Comparison of ENCODE assay signal across 1 cellular context in genomic region chr16:27273670-27274522, GRCh38.
TF ChIP-seq lines count a peak whose summit lies in the region.

No MANE protein-coding gene starts in this region.

TF ChIP-seq in HepG2, 621 proteins besides CTCF, POLR2A, EP300 and RAD21 (continued from another document and continues in another):
- TF ChIP-seq TFAP4 (IDR thresholded peaks at IDR 0.05; ENCODE audit: borderline replicate concordance, low read depth) (peak; percentile 73; the same call in 1 of the 2 replicates), ZNF354B (CRISPR knock-in tag; IDR thresholded peaks at IDR 0.05) (no peak; the same call in 1 of the 2 replicates), MXI1 (IDR thresholded peaks at IDR 0.05; ENCODE audit: borderline replicate concordance, low read depth, low read length) (peak; percentile 37; the same call in 1 of the 3 replicates), ZSCAN9 (CRISPR knock-in tag; IDR thresholded peaks at IDR 0.05; ENCODE audit: borderline replicate concordance) (peak; percentile 92; the same call in 1 of the 2 replicates), RCOR2 (CRISPR knock-in tag; IDR thresholded peaks at IDR 0.05) (peak; percentile 93), RNF2 (conservative IDR thresholded peaks at IDR 0.05; ENCODE audit: low read depth) (0 out of 2 replicates have a peak, but pooled peaks have one; percentile 24), ZNF431 (CRISPR knock-in tag; IDR thresholded peaks at IDR 0.05; ENCODE audit: borderline replicate concordance, low read depth) (peak; percentile 91; the same call in 1 of the 2 replicates), ZNF775 (CRISPR knock-in tag; IDR thresholded peaks at IDR 0.05; ENCODE audit: borderline replicate concordance) (no peak), FOXP4 (CRISPR knock-in tag; IDR thresholded peaks at IDR 0.05) (peak; percentile 93), ZBTB3 (CRISPR knock-in tag; IDR thresholded peaks at IDR 0.05; ENCODE audit: borderline replicate concordance, low read depth) (peak; percentile 67; the same call in 1 of the 2 replicates), THAP11 (CRISPR knock-in tag; IDR thresholded peaks at IDR 0.05) (peak; percentile 84), TAF15 (IDR thresholded peaks at IDR 0.05; ENCODE audit: low read depth, low read length, poor library complexity, severe bottlenecking) (no peak), LBX2 (CRISPR knock-in tag; IDR thresholded peaks at IDR 0.05; ENCODE audit: borderline replicate concordance) (no peak), ZXDC (CRISPR knock-in tag; IDR thresholded peaks at IDR 0.05) (no peak), TFDP1 (CRISPR knock-in tag; IDR thresholded peaks at IDR 0.05; ENCODE audit: borderline replicate concordance) (peak; percentile 75; the same call in 1 of the 2 replicates), FOXA3 (CRISPR knock-in tag; IDR thresholded peaks at IDR 0.05) (peak; percentile 94), ZNF672 (CRISPR knock-in tag; IDR thresholded peaks at IDR 0.05) (no peak), PITX1 (CRISPR knock-in tag; IDR thresholded peaks at IDR 0.05) (peak; percentile 94), ZBTB43 (CRISPR knock-in tag; conservative IDR thresholded peaks at IDR 0.05) (peak; percentile 89), ZNF143 (CRISPR knock-in tag; IDR thresholded peaks at IDR 0.05) (peak; percentile 55; the same call in 1 of the 2 replicates), ZNF550 (CRISPR knock-in tag; IDR thresholded peaks at IDR 0.05; ENCODE audit: borderline replicate concordance) (no peak), MZF1 (CRISPR knock-in tag; IDR thresholded peaks at IDR 0.05; ENCODE audit: borderline replicate concordance) (no peak), BORCS8-MEF2B (CRISPR knock-in tag; IDR thresholded peaks at IDR 0.05) (peak; percentile 71), ZHX2 (IDR thresholded peaks at IDR 0.05; ENCODE audit: low read depth) (peak; percentile 55; the same call in 1 of the 2 replicates), ZHX2 (CRISPR knock-in tag; IDR thresholded peaks at IDR 0.05; ENCODE audit: borderline replicate concordance) (no peak), GATA4 (IDR thresholded peaks at IDR 0.05; ENCODE audit: borderline replicate concordance, low read depth) (no peak), SMAD9 (CRISPR knock-in tag; IDR thresholded peaks at IDR 0.05) (no peak; the same call in 1 of the 2 replicates), MED13 (CRISPR knock-in tag; IDR thresholded peaks at IDR 0.05) (peak; percentile 59; the same call in 1 of the 2 replicates), CBX5 (CRISPR knock-in tag; IDR thresholded peaks at IDR 0.05; ENCODE audit: borderline replicate concordance) (peak; percentile 89; the same call in 1 of the 2 replicates), ZBTB4 (CRISPR knock-in tag; IDR thresholded peaks at IDR 0.05; ENCODE audit: borderline replicate concordance) (peak; percentile 57; the same call in 1 of the 2 replicates), ZNF496 (CRISPR knock-in tag; IDR thresholded peaks at IDR 0.05; ENCODE audit: insufficient replicate concordance) (no peak), LCORL (IDR thresholded peaks at IDR 0.05) (peak; percentile 87), LCORL (CRISPR knock-in tag; IDR thresholded peaks at IDR 0.05) (peak; percentile 95), GMEB2 (CRISPR knock-in tag; IDR thresholded peaks at IDR 0.05; ENCODE audit: low read depth) (no peak; the same call in 1 of the 2 replicates), ZNF510 (CRISPR knock-in tag; IDR thresholded peaks at IDR 0.05; ENCODE audit: low read depth) (no peak)
